11 cellular contexts compared by ENCODE assay signal in the genomic region with DNA sequence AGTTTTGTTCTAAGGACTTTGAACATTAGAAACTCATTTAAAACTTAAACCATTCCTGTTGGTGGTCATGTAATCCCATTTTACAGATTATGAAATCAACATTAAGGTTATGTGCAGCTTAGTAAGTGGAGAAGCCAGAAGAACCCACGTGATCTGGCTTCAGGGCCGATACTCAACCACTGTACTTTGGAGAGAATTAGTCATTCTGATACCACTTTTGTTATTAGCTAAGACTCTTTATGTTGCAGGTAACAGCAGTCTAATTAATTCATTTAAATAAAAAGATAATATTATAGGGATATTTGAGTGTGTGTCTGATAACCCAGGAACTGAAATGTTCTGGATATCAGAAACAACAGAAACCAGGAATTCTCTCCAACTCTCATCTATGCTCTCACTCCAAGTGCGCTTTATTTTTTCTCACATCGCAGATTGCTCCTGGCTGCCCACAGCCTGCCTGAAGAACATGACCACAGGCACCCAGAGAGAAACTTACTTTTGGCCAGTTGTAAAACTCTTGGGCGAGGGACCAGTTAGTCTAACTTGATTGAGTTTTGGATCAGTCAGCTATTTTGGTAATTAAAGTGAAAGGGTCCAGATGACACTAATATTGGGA. TPM values are rescaled to one million over a fixed set of nuclear protein-coding genes. Genes with fewer than 3 reads are reported as not detected.
DNase-seq lines count a peak whose midpoint lies in the region; ATAC-seq, FAIRE-seq and TF ChIP-seq lines count a peak whose summit lies in the region.
"Had no signal": no experiment of that assay in that cellular context is flagged by ENCODE, and none has a peak within 500 bp of the region (broad histone marks: within the 10 kb centered on the region; RNA-seq: fewer than 3 reads in every experiment).

No MANE protein-coding gene starts in this region.

- DNase-seq in GM12865 (ENCODE audit: low read depth) (peak; percentile 82), DMS 273 treated with DMSO at 0.1 percent for 48 hours (lab: John Stamatoyannopoulos, UW) (no peak), GM23248 (no peak), MM.1S (no peak), frontal cortex (ENCODE audit: low spot score in 2 of 2) (no peak)
- no peak for DNase-seq in activated naive CD8-positive, alpha-beta T cell treated with anti-CD3 and anti-CD28 coated beads, Interleukin-2, amount 50 U/mL, for 24 hours
- DNase-seq: DND-41, T-helper 17 cell had no signal

- peaks cover 63% of the 10 kb centered on the region for H3K4me1 Mint-ChIP-seq in activated naive CD8-positive, alpha-beta T cell treated with anti-CD3 and anti-CD28 coated beads, Interleukin-2, amount 50 U/mL, for 24 hours

- H3K4me3 ChIP-seq in GM12865 (ENCODE audit: low read depth, low read length) (peak overlapping the region; percentile 4; the same call in 1 of the 2 replicates), GM23248 (no peak overlapping the region), MM.1S (ENCODE audit: low read length) (no peak overlapping the region)

- in situ Hi-C loops in GM23248 (cut with MboI) = no loop called here

- ATAC-seq in GM19463 (IDR thresholded peaks at IDR 0.05; ENCODE audit: unreplicated experiment) (peak; percentile 68), HG03066 (IDR thresholded peaks at IDR 0.05; ENCODE audit: low read depth, unreplicated experiment) (peak; percentile 65)
- ATAC-seq in activated naive CD8-positive, alpha-beta T cell treated with anti-CD3 and anti-CD28 coated beads, Interleukin-2, amount 50 U/mL, for 24 hours = peak; percentile 88
- ATAC-seq: T-helper 17 cell had no signal

- H3K27ac Mint-ChIP-seq in activated naive CD8-positive, alpha-beta T cell treated with anti-CD3 and anti-CD28 coated beads, Interleukin-2, amount 50 U/mL, for 24 hours = peak overlapping the region; percentile 40

- H3K9ac ChIP-seq in GM23248 (no peak overlapping the region), MM.1S (ENCODE audit: low read length) (no peak overlapping the region)

- peaks cover 2% of the 10 kb centered on the region for H3K36me3 Mint-ChIP-seq in activated naive CD8-positive, alpha-beta T cell treated with anti-CD3 and anti-CD28 coated beads, Interleukin-2, amount 50 U/mL, for 24 hours (ENCODE audit: low read depth)

- H3K4me1 ChIP-seq in GM23248 (ENCODE audit: insufficient read depth) = no peaks in the 10 kb centered on the region
- H3K4me1 ChIP-seq in MM.1S (ENCODE audit: low read length) = peaks cover 28% of the 10 kb centered on the region

- H4K20me1 ChIP-seq in GM23248 (ENCODE audit: insufficient read depth) (peaks cover 4% of the 10 kb centered on the region; the same call in 1 of the 2 replicates), MM.1S (ENCODE audit: insufficient read depth, low read length) (peaks cover 79% of the 10 kb centered on the region)

- H3K9me3 ChIP-seq in GM23248 (ENCODE audit: low read depth) (no peaks in the 10 kb centered on the region), MM.1S (replicated peaks; ENCODE audit: insufficient read depth, low read length) (no peaks in the 10 kb centered on the region)

- no peak for FAIRE-seq in frontal cortex (lab: Jason Lieb, UNC)
- FAIRE-seq: urothelium cell line had no signal

- TF ChIP-seq CTCF in GM12865 (IDR thresholded peaks at IDR 0.05; ENCODE audit: insufficient read depth, low read depth, low read length, missing control alignments) = no peak
- TF ChIP-seq CTCF in MM.1S (IDR thresholded peaks at IDR 0.05; ENCODE audit: low read length) = no peak

- H3K27me3 Mint-ChIP-seq in activated naive CD8-positive, alpha-beta T cell treated with anti-CD3 and anti-CD28 coated beads, Interleukin-2, amount 50 U/mL, for 24 hours = no peaks in the 10 kb centered on the region
- H3K27me3 Mint-ChIP-seq: T-helper 17 cell had no signal

- H3K27ac ChIP-seq in GM23248 (no peak overlapping the region), MM.1S (ENCODE audit: low read length) (no peak overlapping the region)

- H3K4me2 ChIP-seq in GM23248 (ENCODE audit: unreplicated experiment) = no peak overlapping the region
- H3K4me2 ChIP-seq in MM.1S (ENCODE audit: low read depth, low read length) = no peak overlapping the region

- no peaks in the 10 kb centered on the region for H3K9me2 ChIP-seq in GM23248 (ENCODE audit: insufficient read depth)
- H3K9me2 ChIP-seq in MM.1S (replicated peaks; ENCODE audit: insufficient read depth, low read length) = no peaks in the 10 kb centered on the region

- no peaks in the 10 kb centered on the region for H3K9me3 Mint-ChIP-seq in activated naive CD8-positive, alpha-beta T cell treated with anti-CD3 and anti-CD28 coated beads, Interleukin-2, amount 50 U/mL, for 24 hours

- H3K36me3 ChIP-seq in GM23248 (ENCODE audit: low read depth) = no peaks in the 10 kb centered on the region
- H3K36me3 ChIP-seq in MM.1S (replicated peaks; ENCODE audit: insufficient read depth, low read length) = peaks cover 2% of the 10 kb centered on the region; the same call in 1 of the 2 replicates

- 75 to 90% methylated on average over 5 of the region's 5 CpGs for WGBS in GM23248 (ENCODE audit: low coverage in 1 of 2, low lambda C conversion rate in 2 of 2, missing lambda C conversion rate in 2 of 2), 2 experiments

- H2AFZ ChIP-seq in GM23248 (no peak overlapping the region), MM.1S (ENCODE audit: low read length) (no peak overlapping the region)

- H3K27me3 ChIP-seq in GM23248 (replicated peaks; ENCODE audit: insufficient read depth) (no peaks in the 10 kb centered on the region), MM.1S (replicated peaks; ENCODE audit: insufficient read depth, low read length) (no peaks in the 10 kb centered on the region)

- H3F3A ChIP-seq in GM23248 (ENCODE audit: insufficient read depth) (peaks cover 4% of the 10 kb centered on the region; the same call in 1 of the 2 replicates), MM.1S (ENCODE audit: insufficient read depth, low read length) (peaks cover 9% of the 10 kb centered on the region; the same call in 1 of the 2 replicates)

- H3K79me2 ChIP-seq in GM23248 (ENCODE audit: insufficient read depth) = peaks cover 99% of the 10 kb centered on the region
- peaks cover 100% of the 10 kb centered on the region for H3K79me2 ChIP-seq in MM.1S (ENCODE audit: low read length)

- H3K4me3 Mint-ChIP-seq in activated naive CD8-positive, alpha-beta T cell treated with anti-CD3 and anti-CD28 coated beads, Interleukin-2, amount 50 U/mL, for 24 hours = no peak overlapping the region
- H3K4me3 Mint-ChIP-seq: T-helper 17 cell had no signal

RNA-seq across cellular contexts. Expression of gene UBE2E1, which starts 25.2 kb away (rescaled TPM):
- 49.3 and 65.3 TPM in 2 replicates for total RNA-seq in GM23248 (2014; rRNA removed; shearing (Covaris generic))
- 9.0 and 10.1 TPM in 2 replicates for polyA plus RNA-seq in GM23248 (2016; fragmentation: Nextera tagmentation; extraction: Ambion mirVana)
- 112 TPM for total RNA-seq in frontal cortex
